In genomic region chr11:14775897-14776296, GRCh38 we compare ENCODE assay signal across 23 cellular contexts.
"Had no signal": no experiment of that assay in that cellular context is flagged by ENCODE, and none has a peak within 500 bp of the region (broad histone marks: within the 10 kb centered on the region; RNA-seq: fewer than 3 reads in every experiment).

No MANE protein-coding gene starts in this region.

- H3K27me3 ChIP-seq: cardiac muscle cell had no signal

- H3K4me1 Mint-ChIP-seq: brain had no signal

- H3K4me3 ChIP-seq: cardiac muscle cell had no signal

- H3K27me3 Mint-ChIP-seq: activated naive CD4-positive, alpha-beta T cell treated with anti-CD3 and anti-CD28 coated beads, Interleukin-2, amount 50 U/mL, for 24 hours; brain; T-helper 17 cell had no signal

- H3K4me3 Mint-ChIP-seq: activated naive CD4-positive, alpha-beta T cell treated with anti-CD3 and anti-CD28 coated beads, Interleukin-2, amount 50 U/mL, for 24 hours; brain; T-helper 17 cell had no signal

- H3K27ac ChIP-seq: cardiac muscle cell, VCaP had no signal

- FAIRE-seq: astrocyte, colon had no signal

- H3K27ac Mint-ChIP-seq: activated naive CD4-positive, alpha-beta T cell treated with anti-CD3 and anti-CD28 coated beads, Interleukin-2, amount 50 U/mL, for 24 hours; brain; T-helper 17 cell had no signal

- ATAC-seq: T-helper 17 cell had no signal

- DNase-seq: activated CD4-positive, alpha-beta T cell treated with anti-CD3 and anti-CD28 coated beads for 4 hours; activated CD4-positive, alpha-beta T cell treated with anti-CD3 and anti-CD28 coated beads, Interleukin-2, amount 50 U/mL, for 4 hours; activated CD8-positive, alpha-beta memory T cell treated with anti-CD3 and anti-CD28 coated beads for 24 hours; activated T-cell treated with anti-CD3 and anti-CD28 coated beads for 4 hours; amygdala; Karpas-422; MM.1S; NCI-H1105; NCI-H1436; NCI-H1694 treated with DMSO at 0.1 percent for 48 hours; NCI-H2029 treated with DMSO at 0.1 percent for 48 hours; NCI-H345; NCI-H510A; NCI-H526 treated with DMSO at 0.1 percent for 48 hours; NCI-H82; SIG-M5; T-helper 17 cell had no signal

- H3K36me3 ChIP-seq: cardiac muscle cell had no signal
